In genomic region chr6:154482858-154483257, GRCh38 we compare ENCODE assay signal across 3 cellular contexts.
TF ChIP-seq lines count a peak whose summit lies in the region.

No MANE protein-coding gene starts in this region.

TF ChIP-seq in SK-N-SH, 30 proteins besides CTCF, POLR2A, EP300 and RAD21 (continued from another document):
- no peak for TF ChIP-seq SMC3 (IDR thresholded peaks at IDR 0.05; ENCODE audit: low read depth, low read length)
- no peak; the same call in 1 of the 2 replicates for TF ChIP-seq MXI1 (IDR thresholded peaks at IDR 0.05; ENCODE audit: low read depth, low read length)
- no peak for TF ChIP-seq GABPA (IDR thresholded peaks at IDR 0.05; ENCODE audit: low read depth)
- no peak for TF ChIP-seq IRF3 (IDR thresholded peaks at IDR 0.05; ENCODE audit: low read depth, low read length)

TF ChIP-seq in SK-N-SH treated with all-trans-retinoic acid at 6 μM for 48 hours, 23 proteins besides CTCF, POLR2A, EP300 and RAD21 (continued from another document):
- TF ChIP-seq PATZ1 (CRISPR knock-in tag; IDR thresholded peaks at IDR 0.05; ENCODE audit: borderline replicate concordance), result no peak
- TF ChIP-seq ZFP3 (CRISPR knock-in tag; IDR thresholded peaks at IDR 0.05), result no peak
- TF ChIP-seq CSRNP3 (CRISPR knock-in tag; IDR thresholded peaks at IDR 0.05), result no peak
- TF ChIP-seq ARNTL (CRISPR knock-in tag; IDR thresholded peaks at IDR 0.05; ENCODE audit: borderline replicate concordance, low read depth), result no peak
- TF ChIP-seq CREB5 (CRISPR knock-in tag; IDR thresholded peaks at IDR 0.05; ENCODE audit: low read depth), result no peak
- no peak for TF ChIP-seq BACH2 (CRISPR knock-in tag; IDR thresholded peaks at IDR 0.05; ENCODE audit: borderline replicate concordance)
- TF ChIP-seq SNAI2 (CRISPR knock-in tag; IDR thresholded peaks at IDR 0.05), result no peak
- TF ChIP-seq ZC3H10 (CRISPR knock-in tag; IDR thresholded peaks at IDR 0.05), result no peak
- no peak for TF ChIP-seq ZNF565 (CRISPR knock-in tag; conservative IDR thresholded peaks at IDR 0.05; ENCODE audit: low read depth)
- TF ChIP-seq TCF4 (CRISPR knock-in tag; IDR thresholded peaks at IDR 0.05; ENCODE audit: borderline replicate concordance), result no peak
- no peak for TF ChIP-seq CSDC2 (CRISPR knock-in tag; IDR thresholded peaks at IDR 0.05)
- TF ChIP-seq ISL1 (CRISPR knock-in tag; IDR thresholded peaks at IDR 0.05), result no peak
- no peak for TF ChIP-seq PPARA (CRISPR knock-in tag; IDR thresholded peaks at IDR 0.05; ENCODE audit: borderline replicate concordance)
- no peak for TF ChIP-seq TSHZ2 (CRISPR knock-in tag; IDR thresholded peaks at IDR 0.05)
- no peak for TF ChIP-seq RARB (CRISPR knock-in tag; IDR thresholded peaks at IDR 0.05)
- no peak for TF ChIP-seq ZNF70 (CRISPR knock-in tag; IDR thresholded peaks at IDR 0.05)
- no peak for TF ChIP-seq TOX (CRISPR knock-in tag; IDR thresholded peaks at IDR 0.05; ENCODE audit: borderline replicate concordance)

TF ChIP-seq in endothelial cell of umbilical vein, 7 proteins besides CTCF, POLR2A, EP300 and RAD21 (continued from another document):
- peak; percentile 47 for TF ChIP-seq POLR2AphosphoS5 (IDR thresholded peaks at IDR 0.05; ENCODE audit: insufficient read depth, low read depth, low read length)
- TF ChIP-seq FOS (IDR thresholded peaks at IDR 0.05; ENCODE audit: borderline replicate concordance, insufficient read depth, low read length), result peak; percentile 18
TF ChIP-seq in endothelial cell of umbilical vein: peak in this region for 4.
